Comparison of ENCODE assay signal across 8 cellular contexts in the genomic region with DNA sequence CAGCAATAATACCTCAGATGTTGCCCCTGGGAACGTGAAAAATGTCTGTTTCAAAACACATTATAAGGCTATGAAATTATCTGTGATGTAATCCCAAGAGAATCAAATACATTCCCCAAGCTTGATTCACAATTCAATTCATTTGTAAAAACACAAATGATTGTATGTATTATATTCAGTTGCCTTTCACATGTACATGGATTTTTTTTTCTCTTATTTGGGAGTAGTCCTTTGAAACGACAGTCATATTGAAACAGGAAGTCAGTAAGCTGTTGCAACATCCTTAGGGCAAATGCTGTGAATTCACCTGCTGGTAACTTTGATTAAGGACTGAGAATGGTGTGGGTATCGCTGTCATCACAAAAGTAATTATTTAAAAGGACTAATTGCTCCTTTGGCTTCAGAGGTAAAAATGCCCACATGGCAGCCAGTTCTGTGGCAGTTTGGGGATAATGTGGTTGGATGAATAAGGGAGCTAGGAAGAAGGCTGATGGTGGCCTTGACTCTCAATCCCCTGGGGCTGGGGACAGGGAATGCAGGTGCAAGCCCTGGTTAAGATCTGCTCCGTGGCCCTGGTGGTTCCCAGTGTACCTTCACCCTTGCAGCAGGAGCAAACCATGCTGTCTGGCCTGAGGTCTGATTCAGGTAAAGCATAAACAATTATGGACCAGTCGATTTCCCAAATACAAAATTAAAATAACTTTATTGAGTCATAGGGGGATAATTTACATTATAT. TPM values are rescaled to one million over a fixed set of nuclear protein-coding genes. Genes with fewer than 3 reads are reported as not detected.
DNase-seq lines count a peak whose midpoint lies in the region; ATAC-seq and TF ChIP-seq lines count a peak whose summit lies in the region.

No MANE protein-coding gene starts in this region.

- ATAC-seq in GM21381 (IDR thresholded peaks at IDR 0.05; ENCODE audit: unreplicated experiment) = peak; percentile 82
- peak; percentile 76 for ATAC-seq in naive thymus-derived CD4-positive, alpha-beta T cell
- ATAC-seq in gastrocnemius medialis = no peak

- no peak for TF ChIP-seq POLR2A in gastrocnemius medialis (IDR thresholded peaks at IDR 0.05)

- in situ Hi-C loops in gastrocnemius medialis (cut with MboI; ENCODE audit: low sequenced_read_pairs in 4 of 4) = no loop called here

- no peaks in the 10 kb centered on the region for H3K27me3 ChIP-seq in naive thymus-derived CD4-positive, alpha-beta T cell (ENCODE audit: control insufficient read depth in 2 of 2, insufficient read depth in 2 of 2, low read length in 2 of 2)
- H3K27me3 ChIP-seq in gastrocnemius medialis = no peaks in the 10 kb centered on the region

- peaks cover 7 to 15% (median 10%) of the 10 kb centered on the region in 7 donors for H3K4me1 Mint-ChIP-seq in naive thymus-derived CD4-positive, alpha-beta T cell

- no peak overlapping the region for H3K4me3 ChIP-seq in naive thymus-derived CD4-positive, alpha-beta T cell (ENCODE audit: low read length)
- no peak overlapping the region for H3K4me3 ChIP-seq in gastrocnemius medialis

- no peaks in the 10 kb centered on the region for H3K36me3 Mint-ChIP-seq in naive thymus-derived CD4-positive, alpha-beta T cell

- intact Hi-C loops in naive thymus-derived CD4-positive, alpha-beta T cell (cut with micrococcal nuclease) = no loop called here
- intact Hi-C loops in gastrocnemius medialis (cut with DNase I; ENCODE audit: low total_unique reads) = no loop called here

- no peak for TF ChIP-seq CTCF in VCaP (conservative IDR thresholded peaks at IDR 0.05)
- TF ChIP-seq CTCF in gastrocnemius medialis (IDR thresholded peaks at IDR 0.05 in 4 of 5, conservative IDR thresholded peaks at IDR 0.05 in 1 of 5) = no peak

- CTCF ChIA-PET in naive thymus-derived CD4-positive, alpha-beta T cell (lab: Charles Lee) = no interaction called here

- H3K27me3 Mint-ChIP-seq in naive thymus-derived CD4-positive, alpha-beta T cell = peaks cover 0 to 49% (median 0%) of the 10 kb centered on the region in 5 donors

- H3K9me3 Mint-ChIP-seq in naive thymus-derived CD4-positive, alpha-beta T cell = no peaks in the 10 kb centered on the region

- no peaks in the 10 kb centered on the region for H3K9me3 ChIP-seq in naive thymus-derived CD4-positive, alpha-beta T cell (ENCODE audit: control insufficient read depth in 2 of 3, low read length in 3 of 3)
- H3K9me3 ChIP-seq in gastrocnemius medialis = no peaks in the 10 kb centered on the region

- peak overlapping the region in 2 of 9 donors; percentile 36 to 64 for H3K27ac Mint-ChIP-seq in naive thymus-derived CD4-positive, alpha-beta T cell

- peak overlapping the region; percentile 100 for H3K27ac ChIP-seq in VCaP
- H3K27ac ChIP-seq in naive thymus-derived CD4-positive, alpha-beta T cell (ENCODE audit: low read depth, low read length) = no peak overlapping the region
- no peak overlapping the region for H3K27ac ChIP-seq in gastrocnemius medialis

- peaks cover 6 to 11% of the 10 kb centered on the region in 2 donors for H3K4me1 ChIP-seq in naive thymus-derived CD4-positive, alpha-beta T cell (ENCODE audit: control insufficient read depth in 2 of 2, insufficient read depth in 2 of 2, low read length in 2 of 2)
- H3K4me1 ChIP-seq in gastrocnemius medialis = peaks cover 7 to 11% of the 10 kb centered on the region in 2 donors

- POLR2A ChIA-PET in naive thymus-derived CD4-positive, alpha-beta T cell (lab: Charles Lee) = interaction anchor here (1.9 kb wide), 1 partner anchor 16 kb away, joined by 6 read pairs; no protein-coding TSS in a partner anchor

- DNase-seq in EL = peak; percentile 62
- peak; percentile 41 for DNase-seq in HS-5 (ENCODE audit: low read depth)
- DNase-seq in naive thymus-derived CD4-positive, alpha-beta T cell = peak in 2 of 9 donors; percentile 9 to 15
- DNase-seq in stimulated activated CD4-positive, alpha-beta T cell treated with anti-CD3 and anti-CD28 coated beads, Interleukin-4, amount 100 ng/mL, for 1 hour = no peak
- no peak for DNase-seq in dermis blood vessel endothelial cell
- DNase-seq in gastrocnemius medialis = no peak

- H3K4me3 Mint-ChIP-seq in naive thymus-derived CD4-positive, alpha-beta T cell = peak overlapping the region in 7 of 10 donors; percentile 1 to 49 (median 33)

- no peaks in the 10 kb centered on the region for H3K36me3 ChIP-seq in naive thymus-derived CD4-positive, alpha-beta T cell (ENCODE audit: control insufficient read depth in 2 of 3, insufficient read depth in 3 of 3, low read length in 3 of 3)
- no peaks in the 10 kb centered on the region for H3K36me3 ChIP-seq in gastrocnemius medialis

RNA-seq across cellular contexts. Expression of gene EHF, which starts 13.3 kb away (rescaled TPM):
- total RNA-seq in naive thymus-derived CD4-positive, alpha-beta T cell = under 1 TPM in 1 of 5 experiments, not detected in 4; 0.20 TPM
- polyA plus RNA-seq in naive thymus-derived CD4-positive, alpha-beta T cell = not detected
- total RNA-seq in dermis blood vessel endothelial cell (0.05 and 0.17 TPM in 2 replicates), gastrocnemius medialis (under 1 TPM in 2 of 4 donors, not detected in 2; 0.09 to 0.85 TPM)

Comparison
In these comparisons a context has a peak if more than half of its experiments do, and no peak if none do; other contexts are left out.
1. DNase-seq: peak in EL (single experiment) and HS-5 (single experiment); none in stimulated activated CD4-positive, alpha-beta T cell treated with anti-CD3 and anti-CD28 coated beads, Interleukin-4, amount 100 ng/mL, for 1 hour (single experiment), dermis blood vessel endothelial cell (single experiment) and gastrocnemius medialis (0 of 2).
2. ATAC-seq: peak in GM21381 (single experiment) and naive thymus-derived CD4-positive, alpha-beta T cell (single experiment); none in gastrocnemius medialis (0 of 2).